In the genomic region with DNA sequence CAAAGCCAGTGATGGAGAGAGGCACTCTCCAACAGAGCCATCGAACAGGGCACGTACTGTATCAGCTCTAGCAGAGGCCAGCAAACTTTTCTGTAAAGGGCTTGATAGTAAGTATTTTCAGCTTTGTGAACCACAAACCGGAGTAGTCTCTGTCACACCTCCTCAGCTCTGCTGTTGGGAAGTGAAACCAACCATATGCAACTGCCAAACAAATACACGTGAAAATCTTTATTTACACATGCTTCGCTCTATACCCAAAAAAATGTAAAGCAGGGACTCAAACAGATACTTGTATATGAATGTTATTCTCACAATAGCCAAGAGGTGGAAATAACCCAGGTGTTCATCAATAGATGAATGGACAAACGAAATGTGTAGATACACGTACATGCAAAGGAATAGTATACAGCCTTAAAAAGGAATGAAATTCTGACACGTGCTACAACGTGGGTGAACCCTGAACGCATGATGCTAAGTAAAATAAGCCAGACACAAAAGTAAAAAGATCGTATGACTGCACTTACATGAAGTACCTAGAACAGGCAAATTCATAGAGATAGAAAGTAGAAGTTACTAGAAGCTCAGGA, we compare ENCODE assay signal across 19 cellular contexts. TPM values are rescaled to one million over a fixed set of nuclear protein-coding genes. Genes with fewer than 3 reads are reported as not detected.
A peak's percentile ranks its signal among the peaks of the same experiment; 100 is the strongest.
DNase-seq lines count a peak whose midpoint lies in the region; ATAC-seq and TF ChIP-seq lines count a peak whose summit lies in the region.
"Had no signal": no experiment of that assay in that cellular context is flagged by ENCODE, and none has a peak within 500 bp of the region (broad histone marks: within the 10 kb centered on the region; RNA-seq: fewer than 3 reads in every experiment).

No MANE protein-coding gene starts in this region.

- H3K9me3 ChIP-seq in right atrium auricular region (no peaks in the 10 kb centered on the region), OCI-LY7 (ENCODE audit: low read length) (no peaks in the 10 kb centered on the region), colonic mucosa (no peaks in the 10 kb centered on the region)
- H3K9me3 ChIP-seq: A549, pancreas had no signal

- H3K9me2 ChIP-seq in OCI-LY7 (ENCODE audit: insufficient read depth, low read length): no peaks in the 10 kb centered on the region

- H3K9ac ChIP-seq in colonic mucosa (ENCODE audit: low read depth in 2 of 2, low read length in 2 of 2): no peak overlapping the region

- TF ChIP-seq CTCF in GM12865 (IDR thresholded peaks at IDR 0.05; ENCODE audit: insufficient read depth, low read depth, low read length, missing control alignments) (no peak), right atrium auricular region (IDR thresholded peaks at IDR 0.05) (no peak), OCI-LY7 (conservative IDR thresholded peaks at IDR 0.05; ENCODE audit: low read length) (no peak), colonic mucosa (IDR thresholded peaks at IDR 0.05) (no peak)

- CTCF ChIA-PET in OCI-LY7 (lab: Charles Lee; ENCODE audit: unreplicated experiment): no interaction called here

- H3K27me3 ChIP-seq in right atrium auricular region (no peaks in the 10 kb centered on the region), colonic mucosa (no peaks in the 10 kb centered on the region)
- H3K27me3 ChIP-seq: pancreas, spleen had no signal

- H3K4me2 ChIP-seq in OCI-LY7 (ENCODE audit: low read length): no peak overlapping the region
- H3K4me2 ChIP-seq: A549 had no signal

- H3K36me3 ChIP-seq in right atrium auricular region (no peaks in the 10 kb centered on the region), OCI-LY7 (ENCODE audit: insufficient read depth, low read length) (no peaks in the 10 kb centered on the region), colonic mucosa (no peaks in the 10 kb centered on the region)
- H3K36me3 ChIP-seq: pancreas, spleen had no signal

- intact Hi-C loops in OCI-LY7 (cut with micrococcal nuclease; ENCODE audit: unreplicated experiment): loop anchor here (10.0 kb wide), 1 partner anchor 617 kb away; no protein-coding TSS in a partner anchor
- intact Hi-C loops in colonic mucosa (cut with DNase I): loop anchor here (10.0 kb wide), 1 partner anchor 1267 kb away; no protein-coding TSS in a partner anchor

- no peaks in the 10 kb centered on the region for H3K79me2 ChIP-seq in OCI-LY7 (ENCODE audit: insufficient read depth, low read depth, low read length)

- no peaks in the 10 kb centered on the region for H4K20me1 ChIP-seq in OCI-LY7 (ENCODE audit: insufficient read depth, low read length)

- ATAC-seq in GM19351 (IDR thresholded peaks at IDR 0.05; ENCODE audit: unreplicated experiment) (peak; percentile 91), HG02763 (IDR thresholded peaks at IDR 0.05; ENCODE audit: unreplicated experiment) (peak; percentile 74), HG03521 (IDR thresholded peaks at IDR 0.05; ENCODE audit: unreplicated experiment) (peak; percentile 61)
- ATAC-seq: A549; activated naive CD4-positive, alpha-beta T cell treated with anti-CD3 and anti-CD28 coated beads, Interleukin-2, amount 50 U/mL, for 72 hours; pancreas had no signal

- H3K27ac ChIP-seq in right atrium auricular region (no peak overlapping the region), OCI-LY7 (ENCODE audit: low read depth, low read length, poor library complexity, severe bottlenecking) (no peak overlapping the region), colonic mucosa (no peak overlapping the region)
- H3K27ac ChIP-seq: A549, pancreas had no signal

- no peak overlapping the region for H2AFZ ChIP-seq in OCI-LY7 (ENCODE audit: low read length)

- H3K4me3 ChIP-seq in GM12865 (ENCODE audit: low read depth, low read length): no peak overlapping the region
- H3K4me3 ChIP-seq in right atrium auricular region: no peak overlapping the region
- H3K4me3 ChIP-seq in OCI-LY7 (ENCODE audit: low read depth, low read length, poor library complexity, severe bottlenecking): no peak overlapping the region
- no peak overlapping the region for H3K4me3 ChIP-seq in colonic mucosa
- H3K4me3 ChIP-seq: A549, pancreas, spleen had no signal

- no peaks in the 10 kb centered on the region for H3K4me1 ChIP-seq in right atrium auricular region
- no peaks in the 10 kb centered on the region for H3K4me1 ChIP-seq in OCI-LY7 (ENCODE audit: insufficient read depth, low read length, poor library complexity, severe bottlenecking)
- no peaks in the 10 kb centered on the region for H3K4me1 ChIP-seq in colonic mucosa
- H3K4me1 ChIP-seq: A549, pancreas had no signal

- POLR2A ChIA-PET in OCI-LY7 (lab: Charles Lee): interaction anchor here (1.4 kb wide), 1 partner anchor 39 kb away, joined by 3 read pairs; the partner anchor contains the start of gene SETD4

- DNase-seq in GM12865 (ENCODE audit: low read depth): peak; percentile 80
- no peak for DNase-seq in right atrium auricular region (ENCODE audit: low spot score)
- DNase-seq in OCI-LY7 (ENCODE audit: low spot score): no peak
- DNase-seq in GDM1 (lab: John Stamatoyannopoulos, UW): no peak
- DNase-seq in colonic mucosa: no peak
- DNase-seq: activated CD4-positive, CD25-positive, alpha-beta regulatory T cell treated with anti-CD3 and anti-CD28 coated beads, Interleukin-2, amount 50 U/mL, for 72 hours; activated CD8-positive, alpha-beta memory T cell treated with anti-CD3 and anti-CD28 coated beads, Interleukin-2, amount 50 U/mL, for 48 hours; CD8-positive, alpha-beta memory T cell; central memory CD4-positive, alpha-beta T cell; glutamatergic neuron; NCI-H1105; pancreas; spleen; T-helper 1 cell had no signal

- BruUV-seq in OCI-LY7 (replicated peaks; lab: Mats Ljungman, UMichigan): no TSS peak

RNA-seq across cellular contexts. Expression of gene SETD4, which starts 39.0 kb away (rescaled TPM):
- total RNA-seq in right atrium auricular region (1 to 10 TPM; 6.3 to 7.6 TPM), OCI-LY7 (2022) (28.1 and 31.4 TPM in 2 replicates), colonic mucosa (10 to 100 TPM; 14.7 to 22.7 TPM)
- total RNA-seq in OCI-LY7 (2014; rRNA removed; shearing (Covaris generic)): 16.1 and 19.1 TPM in 2 replicates

RNA-seq across cellular contexts. Expression of gene CBR1, which starts 48.5 kb away (rescaled TPM):
- total RNA-seq in right atrium auricular region: 100 to 1,000 TPM in 1 of 2 donors, 10 to 100 TPM in 1; 60.7 to 101 TPM
- total RNA-seq in OCI-LY7 (2014; rRNA removed; shearing (Covaris generic)): 12.0 TPM in 2 replicates
- not detected in 2 replicates for total RNA-seq in OCI-LY7 (2022)
- 100 to 1,000 TPM in 1 of 2 donors, 10 to 100 TPM in 1; 81.6 to 131 TPM for total RNA-seq in colonic mucosa

Comparison
In these comparisons a context has a peak if more than half of its experiments do, and no peak if none do; other contexts are left out.
1. RNA of gene CBR1, which starts 48.5 kb away (total RNA-seq): 81.6 to 131 TPM in colonic mucosa and 60.7 to 101 TPM in right atrium auricular region; 12.0 TPM in OCI-LY7; every median in the first group is over 4 times any median in the second.
2. Peak in every context shown above with its lines, with median percentiles within 50 percentile points of each other: ATAC-seq.